20 cellular contexts compared by ENCODE assay signal in genomic region chr2:218311908-218312756, GRCh38. TPM values are rescaled to one million over a fixed set of nuclear protein-coding genes. Genes with fewer than 3 reads are reported as not detected.
DNase-seq lines count a peak whose midpoint lies in the region; ATAC-seq and TF ChIP-seq lines count a peak whose summit lies in the region.
"Had no signal": no experiment of that assay in that cellular context is flagged by ENCODE, and none has a peak within 500 bp of the region (broad histone marks: within the 10 kb centered on the region; RNA-seq: fewer than 3 reads in every experiment).

No MANE protein-coding gene starts in this region.

- H3K27me3 Mint-ChIP-seq in CD4-positive, alpha-beta T cell: no peaks in the 10 kb centered on the region
- H3K27me3 Mint-ChIP-seq in T-helper 2 cell treated with Interferon-gamma antibody and Interleukin-4, amounts not matched to agents 5 μg/mL and 100 μg/mL, for 36 hours (ENCODE audit: low read depth): peaks cover 2% of the 10 kb centered on the region
- H3K27me3 Mint-ChIP-seq: activated T-cell treated with anti-CD3 and anti-CD28 coated beads, Interleukin-2, amount 50 U/mL, for 24 hours; naive B cell had no signal

- intact Hi-C loops in CD4-positive, alpha-beta T cell (cut with DNase I, micrococcal nuclease): no loop called here
- intact Hi-C loops in left lung (cut with DNase I): no loop called here

- H3K4me1 Mint-ChIP-seq in CD4-positive, alpha-beta T cell (ENCODE audit: low read depth): peaks cover 30% of the 10 kb centered on the region
- peaks cover 18% of the 10 kb centered on the region for H3K4me1 Mint-ChIP-seq in T-helper 2 cell treated with Interferon-gamma antibody and Interleukin-4, amounts not matched to agents 5 μg/mL and 100 μg/mL, for 36 hours (ENCODE audit: low read depth)

- H3K4me3 ChIP-seq in RWPE2 (ENCODE audit: severe bottlenecking): no peak overlapping the region
- H3K4me3 ChIP-seq in left lung: no peak overlapping the region
- no peak overlapping the region for H3K4me3 ChIP-seq in neutrophil (ENCODE audit: low read depth in 1 of 2, low read length in 1 of 2)

- peak overlapping the region; percentile 73 for H3K27ac Mint-ChIP-seq in CD4-positive, alpha-beta T cell
- no peak overlapping the region for H3K27ac Mint-ChIP-seq in T-helper 2 cell treated with Interferon-gamma antibody and Interleukin-4, amounts not matched to agents 5 μg/mL and 100 μg/mL, for 36 hours
- H3K27ac Mint-ChIP-seq: activated naive CD8-positive, alpha-beta T cell treated with anti-CD3 and anti-CD28 coated beads, Interleukin-2, amount 10 ng/mL, durations not matched to agents 7 days and 5 days; activated T-cell treated with anti-CD3 and anti-CD28 coated beads, Interleukin-2, amount 50 U/mL, for 24 hours; H9 had no signal

- H3K36me3 ChIP-seq in RWPE2 (ENCODE audit: low read depth): no peaks in the 10 kb centered on the region
- no peaks in the 10 kb centered on the region for H3K36me3 ChIP-seq in left lung
- no peaks in the 10 kb centered on the region for H3K36me3 ChIP-seq in neutrophil

- POLR2A ChIA-PET in CD4-positive, alpha-beta T cell (lab: Charles Lee): interaction anchor here (0.6 kb wide), 1 partner anchor 26 kb away, joined by 4 read pairs; no protein-coding TSS in a partner anchor

- DNase-seq in CD4-positive, alpha-beta T cell: no peak
- DNase-seq in RWPE2 (ENCODE audit: low spot score): no peak
- no peak for DNase-seq in left lung
- DNase-seq in middle frontal gyrus (ENCODE audit: extremely low spot score, low spot score): no peak
- DNase-seq in T-helper 2 cell treated with Interferon-gamma antibody and Interleukin-4, amounts not matched to agents 5 μg/mL and 100 μg/mL, for 36 hours (ENCODE audit: low spot score): no peak
- DNase-seq: activated naive CD8-positive, alpha-beta T cell treated with anti-CD3 and anti-CD28 coated beads, Interleukin-2, amount 10 ng/mL, durations not matched to agents 7 days and 5 days; activated T-cell treated with anti-CD3 and anti-CD28 coated beads, Interleukin-2, amount 50 U/mL, for 24 hours; effector CD4-positive, alpha-beta T cell; H9; naive B cell; NCI-H2029 treated with DMSO at 0.1 percent for 48 hours; NCI-H526; OCI-M1; retina had no signal

- H3K4me1 ChIP-seq in RWPE2 (ENCODE audit: insufficient read depth, poor library complexity, severe bottlenecking) (peaks cover 9% of the 10 kb centered on the region), left lung (peaks cover 0 to 57% of the 10 kb centered on the region in 2 donors), neutrophil (ENCODE audit: control insufficient read depth in 1 of 2, insufficient read depth in 1 of 2, low read depth in 1 of 2, low read length in 1 of 2) (peaks cover 57 to 72% of the 10 kb centered on the region in 2 experiments)

- ATAC-seq in CD4-positive, alpha-beta T cell (ENCODE audit: poor library complexity): no peak
- ATAC-seq in RWPE2 (ENCODE audit: low read depth): 0 out of 3 replicates have a peak, but pooled peaks have one; percentile 17
- ATAC-seq in left lung: peak; percentile 77
- no peak for ATAC-seq in HG03039 (IDR thresholded peaks at IDR 0.05; ENCODE audit: unreplicated experiment)
- no peak for ATAC-seq in HG02759 (IDR thresholded peaks at IDR 0.05; ENCODE audit: unreplicated experiment)
- ATAC-seq: SK-N-SH treated with all-trans-retinoic acid at 6 μM for 48 hours had no signal

- no peaks in the 10 kb centered on the region for H3K9me3 Mint-ChIP-seq in CD4-positive, alpha-beta T cell
- H3K9me3 Mint-ChIP-seq in T-helper 2 cell treated with Interferon-gamma antibody and Interleukin-4, amounts not matched to agents 5 μg/mL and 100 μg/mL, for 36 hours: no peaks in the 10 kb centered on the region
- H3K9me3 Mint-ChIP-seq: activated naive CD8-positive, alpha-beta T cell treated with anti-CD3 and anti-CD28 coated beads, Interleukin-2, amount 10 ng/mL, durations not matched to agents 7 days and 5 days; activated T-cell treated with anti-CD3 and anti-CD28 coated beads, Interleukin-2, amount 50 U/mL, for 24 hours; H9; naive B cell had no signal

- no peak overlapping the region for H3K4me3 Mint-ChIP-seq in CD4-positive, alpha-beta T cell
- H3K4me3 Mint-ChIP-seq in T-helper 2 cell treated with Interferon-gamma antibody and Interleukin-4, amounts not matched to agents 5 μg/mL and 100 μg/mL, for 36 hours: no peak overlapping the region
- H3K4me3 Mint-ChIP-seq: activated naive CD8-positive, alpha-beta T cell treated with anti-CD3 and anti-CD28 coated beads, Interleukin-2, amount 10 ng/mL, durations not matched to agents 7 days and 5 days; activated T-cell treated with anti-CD3 and anti-CD28 coated beads, Interleukin-2, amount 50 U/mL, for 24 hours; H9; naive B cell had no signal

- H3K9me3 ChIP-seq in CD4-positive, alpha-beta T cell (ENCODE audit: control insufficient read depth, low read length): no peaks in the 10 kb centered on the region
- H3K9me3 ChIP-seq in RWPE2 (ENCODE audit: severe bottlenecking) (no peaks in the 10 kb centered on the region), left lung (no peaks in the 10 kb centered on the region), neutrophil (no peaks in the 10 kb centered on the region)

- peaks cover 4% of the 10 kb centered on the region for H3K36me3 Mint-ChIP-seq in CD4-positive, alpha-beta T cell (ENCODE audit: low read depth)
- H3K36me3 Mint-ChIP-seq in T-helper 2 cell treated with Interferon-gamma antibody and Interleukin-4, amounts not matched to agents 5 μg/mL and 100 μg/mL, for 36 hours (ENCODE audit: low read depth): peaks cover 3% of the 10 kb centered on the region
- H3K36me3 Mint-ChIP-seq: naive B cell had no signal

- H3K27ac ChIP-seq in CD4-positive, alpha-beta T cell (ENCODE audit: low read depth, low read length): no peak overlapping the region
- H3K27ac ChIP-seq in RWPE2 (ENCODE audit: poor library complexity, severe bottlenecking) (no peak overlapping the region), left lung (peak overlapping the region; percentile 59 to 77), neutrophil (peak overlapping the region; percentile 32)

- no peak for TF ChIP-seq CTCF in CD4-positive, alpha-beta T cell (IDR thresholded peaks at IDR 0.05)
- TF ChIP-seq CTCF in RWPE2 (IDR thresholded peaks at IDR 0.05; ENCODE audit: poor library complexity, severe bottlenecking) (no peak), left lung (IDR thresholded peaks at IDR 0.05) (no peak), neutrophil (IDR thresholded peaks at IDR 0.05) (no peak)

- H3K27me3 ChIP-seq in CD4-positive, alpha-beta T cell (ENCODE audit: control insufficient read depth, insufficient read depth, low read length): no peaks in the 10 kb centered on the region
- H3K27me3 ChIP-seq in RWPE2 (ENCODE audit: insufficient read depth, poor library complexity, severe bottlenecking) (no peaks in the 10 kb centered on the region), left lung (no peaks in the 10 kb centered on the region), neutrophil (no peaks in the 10 kb centered on the region)

- CTCF ChIA-PET in CD4-positive, alpha-beta T cell (lab: Charles Lee): no interaction called here

RNA-seq across cellular contexts. Expression of gene TMBIM1, which starts 19.8 kb away (rescaled TPM):
- 100 to 1,000 TPM in 1 of 2 experiments, 10 to 100 TPM in 1; 99.2 to 102 TPM for total RNA-seq in CD4-positive, alpha-beta T cell
- total RNA-seq in left lung: 100 to 1,000 TPM; 281 to 308 TPM

RNA-seq across cellular contexts. Expression of gene PNKD, which starts 41.8 kb away (rescaled TPM):
- total RNA-seq in CD4-positive, alpha-beta T cell: 10 to 100 TPM in 1 of 2 experiments, 1 to 10 TPM in 1; 9.2 to 10.6 TPM
- 10 to 100 TPM; 93.4 to 96.8 TPM for total RNA-seq in left lung

RNA-seq across cellular contexts. Expression of gene AAMP, which starts 42.2 kb away (rescaled TPM):
- 10 to 100 TPM; 40.2 to 42.5 TPM for total RNA-seq in CD4-positive, alpha-beta T cell
- total RNA-seq in left lung: 10 to 100 TPM; 55.2 to 57.2 TPM

RNA-seq across cellular contexts. Expression of gene CATIP, which starts 44.5 kb away (rescaled TPM):
- total RNA-seq in CD4-positive, alpha-beta T cell: not detected
- total RNA-seq in left lung: 1 to 10 TPM in 1 of 2 donors, under 1 TPM in 1; 0.55 to 3.3 TPM
- total RNA-seq: activated naive CD8-positive, alpha-beta T cell treated with anti-CD3 and anti-CD28 coated beads, Interleukin-2, amount 10 ng/mL, durations not matched to agents 7 days and 5 days; H9; kidney epithelial cell; subcutaneous adipose tissue had no signal

RNA-seq across cellular contexts. Expression of gene GPBAR1, which starts 51.3 kb away (rescaled TPM):
- total RNA-seq in CD4-positive, alpha-beta T cell: 1 to 10 TPM; 1.6 to 1.8 TPM
- total RNA-seq in left lung: 1 to 10 TPM; 1.7 to 4.3 TPM

Comparison
In these comparisons a context has a peak if more than half of its experiments do, and no peak if none do; other contexts are left out.
1. ATAC-seq: peak in RWPE2 (single experiment) and left lung (single experiment); none in CD4-positive, alpha-beta T cell (single experiment), HG03039 (single experiment) and HG02759 (single experiment).
2. H3K27ac ChIP-seq: peak in left lung (2 of 2) and neutrophil (single experiment); none in CD4-positive, alpha-beta T cell (single experiment) and RWPE2 (single experiment).
3. RNA of gene PNKD, which starts 41.8 kb away (total RNA-seq): 93.4 to 96.8 TPM in left lung; 9.2 to 10.6 TPM in CD4-positive, alpha-beta T cell; every median in the first group is over 4 times any median in the second.